ENCODE assay signal across 1 cellular context in genomic region chr19:16447015-16447384, GRCh38.
TF ChIP-seq lines count a peak whose summit lies in the region.

No MANE protein-coding gene starts in this region.

TF ChIP-seq in GM12878, 131 proteins besides CTCF, POLR2A, EP300 and RAD21 (continues in another document):
- TF ChIP-seq DPF2 (IDR thresholded peaks at IDR 0.05) (peak; percentile 66; the same call in 1 of the 2 replicates), CHD1 (IDR thresholded peaks at IDR 0.05; ENCODE audit: low read depth, low read length) (0 out of 2 replicates have a peak, but pooled peaks have one; percentile 70), SP1 (IDR thresholded peaks at IDR 0.05; ENCODE audit: low read depth, low read length) (peak; percentile 47), CBFB (IDR thresholded peaks at IDR 0.05; ENCODE audit: low read depth) (no peak), MLLT1 (IDR thresholded peaks at IDR 0.05) (no peak), POLR2AphosphoS2 (IDR thresholded peaks at IDR 0.05; ENCODE audit: low read depth, low read length) (0 out of 2 replicates have a peak, but pooled peaks have one; percentile 46), ASH2L (IDR thresholded peaks at IDR 0.05; ENCODE audit: borderline replicate concordance, low read depth) (no peak), ESRRA (IDR thresholded peaks at IDR 0.05; ENCODE audit: low read length) (no peak), BMI1 (IDR thresholded peaks at IDR 0.05; ENCODE audit: borderline replicate concordance) (no peak), USF2 (IDR thresholded peaks at IDR 0.05; ENCODE audit: borderline replicate concordance, low read depth, low read length) (peak; percentile 30; the same call in 1 of the 2 replicates), BHLHE40 (IDR thresholded peaks at IDR 0.05; ENCODE audit: borderline replicate concordance in 1 of 2, low read depth in 2 of 2, low read length in 1 of 2) (peak; percentile 96), NKRF (conservative IDR thresholded peaks at IDR 0.05) (no peak), FOXM1 (IDR thresholded peaks at IDR 0.05; ENCODE audit: low read depth, low read length) (0 out of 2 replicates have a peak, but pooled peaks have one; percentile 51), POLR2AphosphoS5 (IDR thresholded peaks at IDR 0.05; ENCODE audit: low read length) (peak; percentile 69), TAF1 (IDR thresholded peaks at IDR 0.05; ENCODE audit: borderline replicate concordance, low read depth, low read length) (peak; percentile 53; the same call in 1 of the 2 replicates), CBX3 (IDR thresholded peaks at IDR 0.05; ENCODE audit: borderline replicate concordance, low read depth) (no peak), BRCA1 (IDR thresholded peaks at IDR 0.05; ENCODE audit: low read depth, low read length) (no peak), NR2F1 (conservative IDR thresholded peaks at IDR 0.05) (peak; percentile 62; the same call in 1 of the 2 replicates), IKZF2 (IDR thresholded peaks at IDR 0.05) (peak; percentile 85 to 87), JUNB (IDR thresholded peaks at IDR 0.05) (peak; percentile 54), USF1 (IDR thresholded peaks at IDR 0.05; ENCODE audit: borderline replicate concordance, extremely low read length, insufficient read depth, low read depth, low read length) (peak; percentile 57), RUNX3 (IDR thresholded peaks at IDR 0.05; ENCODE audit: low read length) (peak; percentile 75), ATF2 (IDR thresholded peaks at IDR 0.05; ENCODE audit: low read length) (no peak), ZBTB33 (IDR thresholded peaks at IDR 0.05) (no peak), BCL3 (IDR thresholded peaks at IDR 0.05; ENCODE audit: borderline replicate concordance, insufficient read depth, low read depth, low read length, poor library complexity, severe bottlenecking) (no peak), PAX5 (IDR thresholded peaks at IDR 0.05; ENCODE audit: borderline replicate concordance, low read depth, low read length) (peak; percentile 42; the same call in 1 of the 2 replicates), SRF (IDR thresholded peaks at IDR 0.05; ENCODE audit: low read depth in 2 of 2, low read length in 2 of 2) (no peak), SMARCA5 (IDR thresholded peaks at IDR 0.05) (no peak), ATF7 (IDR thresholded peaks at IDR 0.05; ENCODE audit: low read depth) (peak; percentile 53), GABPA (IDR thresholded peaks at IDR 0.05; ENCODE audit: low read depth) (no peak), TCF12 (IDR thresholded peaks at IDR 0.05; ENCODE audit: low read depth, low read length) (0 out of 2 replicates have a peak, but pooled peaks have one; percentile 58), RAD51 (IDR thresholded peaks at IDR 0.05) (peak; percentile 88), SUPT20H (IDR thresholded peaks at IDR 0.05; ENCODE audit: borderline replicate concordance, control insufficient read depth, low read depth, low read length) (no peak), IKZF1 (conservative IDR thresholded peaks at IDR 0.05) (peak; percentile 84), CUX1 (IDR thresholded peaks at IDR 0.05; ENCODE audit: insufficient replicate concordance, low read depth, low read length) (no peak), MTA2 (IDR thresholded peaks at IDR 0.05; ENCODE audit: low read depth) (peak; percentile 49; the same call in 1 of the 2 replicates), MEF2B (IDR thresholded peaks at IDR 0.05; ENCODE audit: partially characterized antibody, poor library complexity, severe bottlenecking) (peak; percentile 18), ZNF687 (IDR thresholded peaks at IDR 0.05) (peak; percentile 94), SPI1 (IDR thresholded peaks at IDR 0.05; ENCODE audit: borderline replicate concordance, insufficient read depth, low read depth, low read length) (peak; percentile 67; the same call in 1 of the 2 replicates), PML (IDR thresholded peaks at IDR 0.05; ENCODE audit: low read length) (0 out of 2 replicates have a peak, but pooled peaks have one; percentile 57)
